1 cellular context compared by ENCODE assay signal in the genomic region with DNA sequence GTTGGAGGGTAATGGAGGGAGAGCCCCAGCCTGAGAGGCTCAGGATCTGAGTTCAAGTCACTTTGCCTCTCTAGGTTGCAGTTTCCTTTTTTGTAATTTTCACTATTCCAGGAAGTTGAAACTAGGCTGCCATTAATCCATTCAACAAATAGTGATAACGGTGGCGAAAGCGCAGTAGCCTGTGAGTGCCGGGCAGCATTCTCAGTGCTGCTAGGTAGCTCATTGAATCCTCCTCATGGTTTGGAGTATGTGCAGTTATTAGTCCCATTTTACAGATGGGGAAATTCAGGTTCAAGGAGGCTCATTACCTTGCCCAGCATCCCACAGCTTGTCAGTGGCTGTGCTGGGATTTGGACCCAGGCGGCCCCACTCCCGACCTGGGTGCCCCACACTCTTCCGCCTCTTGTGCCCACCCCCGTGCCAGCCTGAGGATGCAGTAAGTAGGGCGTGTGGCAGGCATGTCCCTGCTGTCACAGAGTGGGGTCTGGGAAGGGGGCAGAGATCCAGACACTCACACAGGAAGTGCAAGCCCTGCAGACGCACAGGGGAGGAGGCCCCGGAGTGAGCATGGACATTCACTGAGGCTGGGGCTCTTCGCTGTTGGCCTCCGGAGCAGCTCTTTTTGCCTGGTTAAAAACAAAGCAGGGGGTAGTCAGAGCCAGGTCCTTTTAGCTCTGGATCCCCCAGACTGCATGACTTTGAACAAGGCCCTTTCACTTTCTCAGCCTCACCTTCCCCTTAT.
TF ChIP-seq lines count a peak whose summit lies in the region.

No MANE protein-coding gene starts in this region.

TF ChIP-seq in SK-N-SH treated with all-trans-retinoic acid at 6 μM for 48 hours, 23 proteins besides CTCF, POLR2A, EP300 and RAD21 (continued from another document):
- TF ChIP-seq CSDC2 (CRISPR knock-in tag; IDR thresholded peaks at IDR 0.05): no peak
- no peak for TF ChIP-seq ESRRG (CRISPR knock-in tag; IDR thresholded peaks at IDR 0.05)
- TF ChIP-seq, protein P1, sequence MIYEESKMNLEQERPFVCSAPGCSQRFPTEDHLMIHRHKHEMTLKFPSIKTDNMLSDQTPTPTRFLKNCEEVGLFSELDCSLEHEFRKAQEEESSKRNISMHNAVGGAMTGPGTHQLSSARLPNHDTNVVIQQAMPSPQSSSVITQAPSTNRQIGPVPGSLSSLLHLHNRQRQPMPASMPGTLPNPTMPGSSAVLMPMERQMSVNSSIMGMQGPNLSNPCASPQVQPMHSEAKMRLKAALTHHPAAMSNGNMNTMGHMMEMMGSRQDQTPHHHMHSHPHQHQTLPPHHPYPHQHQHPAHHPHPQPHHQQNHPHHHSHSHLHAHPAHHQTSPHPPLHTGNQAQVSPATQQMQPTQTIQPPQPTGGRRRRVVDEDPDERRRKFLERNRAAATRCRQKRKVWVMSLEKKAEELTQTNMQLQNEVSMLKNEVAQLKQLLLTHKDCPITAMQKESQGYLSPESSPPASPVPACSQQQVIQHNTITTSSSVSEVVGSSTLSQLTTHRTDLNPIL (CRISPR knock-in tag; IDR thresholded peaks at IDR 0.05; ENCODE audit: low read depth): no peak
- no peak for TF ChIP-seq ARNTL (CRISPR knock-in tag; IDR thresholded peaks at IDR 0.05; ENCODE audit: borderline replicate concordance, low read depth)
- no peak for TF ChIP-seq GLIS3 (CRISPR knock-in tag; IDR thresholded peaks at IDR 0.05)
- TF ChIP-seq RARB (CRISPR knock-in tag; IDR thresholded peaks at IDR 0.05): no peak
- TF ChIP-seq ZFP3 (CRISPR knock-in tag; IDR thresholded peaks at IDR 0.05): no peak
- no peak for TF ChIP-seq ZNF565 (CRISPR knock-in tag; conservative IDR thresholded peaks at IDR 0.05; ENCODE audit: low read depth)
- no peak for TF ChIP-seq ZNF8 (CRISPR knock-in tag; IDR thresholded peaks at IDR 0.05)
- no peak for TF ChIP-seq TOX (CRISPR knock-in tag; IDR thresholded peaks at IDR 0.05; ENCODE audit: borderline replicate concordance)
- TF ChIP-seq ZFP30 (CRISPR knock-in tag; IDR thresholded peaks at IDR 0.05): no peak
- TF ChIP-seq ZNF70 (CRISPR knock-in tag; IDR thresholded peaks at IDR 0.05): no peak
TF ChIP-seq in SK-N-SH treated with all-trans-retinoic acid at 6 μM for 48 hours: peak in this region for 0.
